2 cellular contexts compared by ENCODE assay signal in the genomic region with DNA sequence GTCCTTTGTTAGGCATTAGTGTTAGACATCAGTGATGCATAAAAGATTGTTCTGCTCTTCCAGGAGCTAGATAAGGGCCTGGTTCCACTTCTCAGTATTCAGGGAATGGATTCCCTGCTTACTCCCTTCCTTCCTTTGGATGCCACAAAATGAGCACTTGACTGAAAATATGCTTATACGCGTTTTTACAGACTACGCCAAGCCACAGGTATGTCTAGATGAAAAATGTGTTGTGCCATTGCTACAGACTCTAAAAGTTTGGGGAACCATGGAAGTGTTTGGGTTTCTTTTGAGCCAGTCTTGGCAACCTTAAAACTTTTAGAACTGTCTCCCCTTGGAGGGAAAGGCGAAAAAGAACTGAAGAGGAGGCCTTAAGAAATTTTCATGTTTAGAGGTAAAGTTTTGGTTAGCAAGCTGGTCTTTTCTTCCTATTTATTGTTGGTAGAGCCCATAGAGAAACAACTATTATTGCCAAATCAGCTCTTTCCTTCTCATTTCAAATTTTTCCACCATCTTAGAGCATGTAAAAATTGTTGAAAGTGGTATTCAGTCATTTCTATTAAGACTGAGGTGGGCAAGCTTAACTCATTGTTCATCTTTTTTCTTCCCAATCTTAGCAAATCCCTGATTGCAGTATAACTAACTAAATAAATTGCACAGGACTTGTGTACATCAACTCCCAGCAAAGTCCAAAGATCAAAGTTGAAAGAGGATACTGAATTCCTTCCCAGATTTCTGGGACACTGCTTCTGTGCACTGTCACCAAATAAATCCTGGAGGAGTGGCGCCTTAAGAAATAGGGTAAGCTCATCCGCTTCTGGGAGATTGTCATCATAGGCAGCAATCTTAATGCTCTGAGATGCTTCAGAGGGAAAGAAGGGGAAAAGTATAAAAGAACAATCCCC.
TF ChIP-seq lines count a peak whose summit lies in the region.

No MANE protein-coding gene starts in this region.

TF ChIP-seq in A549, 52 proteins besides CTCF, POLR2A, EP300 and RAD21 (continued from another document):
- TF ChIP-seq EHF (CRISPR knock-in tag; IDR thresholded peaks at IDR 0.05), result no peak
- no peak for TF ChIP-seq ZFP36 (IDR thresholded peaks at IDR 0.05; ENCODE audit: borderline replicate concordance, partially characterized antibody)
- TF ChIP-seq HOXA7 (CRISPR knock-in tag; IDR thresholded peaks at IDR 0.05), result no peak
- TF ChIP-seq, protein P1, sequence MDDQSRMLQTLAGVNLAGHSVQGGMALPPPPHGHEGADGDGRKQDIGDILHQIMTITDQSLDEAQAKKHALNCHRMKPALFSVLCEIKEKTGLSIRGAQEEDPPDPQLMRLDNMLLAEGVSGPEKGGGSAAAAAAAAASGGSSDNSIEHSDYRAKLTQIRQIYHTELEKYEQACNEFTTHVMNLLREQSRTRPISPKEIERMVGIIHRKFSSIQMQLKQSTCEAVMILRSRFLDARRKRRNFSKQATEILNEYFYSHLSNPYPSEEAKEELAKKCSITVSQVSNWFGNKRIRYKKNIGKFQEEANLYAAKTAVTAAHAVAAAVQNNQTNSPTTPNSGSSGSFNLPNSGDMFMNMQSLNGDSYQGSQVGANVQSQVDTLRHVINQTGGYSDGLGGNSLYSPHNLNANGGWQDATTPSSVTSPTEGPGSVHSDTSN (IDR thresholded peaks at IDR 0.05), result no peak
- no peak for TF ChIP-seq RCOR1 (IDR thresholded peaks at IDR 0.05; ENCODE audit: low read depth, low read length)
- TF ChIP-seq, protein P2, sequence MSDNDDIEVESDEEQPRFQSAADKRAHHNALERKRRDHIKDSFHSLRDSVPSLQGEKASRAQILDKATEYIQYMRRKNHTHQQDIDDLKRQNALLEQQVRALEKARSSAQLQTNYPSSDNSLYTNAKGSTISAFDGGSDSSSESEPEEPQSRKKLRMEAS (IDR thresholded peaks at IDR 0.05), result no peak
- no peak for TF ChIP-seq FOSB (CRISPR knock-in tag; IDR thresholded peaks at IDR 0.05)
- TF ChIP-seq, protein P3, sequence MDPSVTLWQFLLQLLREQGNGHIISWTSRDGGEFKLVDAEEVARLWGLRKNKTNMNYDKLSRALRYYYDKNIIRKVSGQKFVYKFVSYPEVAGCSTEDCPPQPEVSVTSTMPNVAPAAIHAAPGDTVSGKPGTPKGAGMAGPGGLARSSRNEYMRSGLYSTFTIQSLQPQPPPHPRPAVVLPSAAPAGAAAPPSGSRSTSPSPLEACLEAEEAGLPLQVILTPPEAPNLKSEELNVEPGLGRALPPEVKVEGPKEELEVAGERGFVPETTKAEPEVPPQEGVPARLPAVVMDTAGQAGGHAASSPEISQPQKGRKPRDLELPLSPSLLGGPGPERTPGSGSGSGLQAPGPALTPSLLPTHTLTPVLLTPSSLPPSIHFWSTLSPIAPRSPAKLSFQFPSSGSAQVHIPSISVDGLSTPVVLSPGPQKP (IDR thresholded peaks at IDR 0.05; ENCODE audit: low read depth, low read length), result no peak
- no peak for TF ChIP-seq TP53 (CRISPR knock-in tag; IDR thresholded peaks at IDR 0.05)
- TF ChIP-seq, protein P4, sequence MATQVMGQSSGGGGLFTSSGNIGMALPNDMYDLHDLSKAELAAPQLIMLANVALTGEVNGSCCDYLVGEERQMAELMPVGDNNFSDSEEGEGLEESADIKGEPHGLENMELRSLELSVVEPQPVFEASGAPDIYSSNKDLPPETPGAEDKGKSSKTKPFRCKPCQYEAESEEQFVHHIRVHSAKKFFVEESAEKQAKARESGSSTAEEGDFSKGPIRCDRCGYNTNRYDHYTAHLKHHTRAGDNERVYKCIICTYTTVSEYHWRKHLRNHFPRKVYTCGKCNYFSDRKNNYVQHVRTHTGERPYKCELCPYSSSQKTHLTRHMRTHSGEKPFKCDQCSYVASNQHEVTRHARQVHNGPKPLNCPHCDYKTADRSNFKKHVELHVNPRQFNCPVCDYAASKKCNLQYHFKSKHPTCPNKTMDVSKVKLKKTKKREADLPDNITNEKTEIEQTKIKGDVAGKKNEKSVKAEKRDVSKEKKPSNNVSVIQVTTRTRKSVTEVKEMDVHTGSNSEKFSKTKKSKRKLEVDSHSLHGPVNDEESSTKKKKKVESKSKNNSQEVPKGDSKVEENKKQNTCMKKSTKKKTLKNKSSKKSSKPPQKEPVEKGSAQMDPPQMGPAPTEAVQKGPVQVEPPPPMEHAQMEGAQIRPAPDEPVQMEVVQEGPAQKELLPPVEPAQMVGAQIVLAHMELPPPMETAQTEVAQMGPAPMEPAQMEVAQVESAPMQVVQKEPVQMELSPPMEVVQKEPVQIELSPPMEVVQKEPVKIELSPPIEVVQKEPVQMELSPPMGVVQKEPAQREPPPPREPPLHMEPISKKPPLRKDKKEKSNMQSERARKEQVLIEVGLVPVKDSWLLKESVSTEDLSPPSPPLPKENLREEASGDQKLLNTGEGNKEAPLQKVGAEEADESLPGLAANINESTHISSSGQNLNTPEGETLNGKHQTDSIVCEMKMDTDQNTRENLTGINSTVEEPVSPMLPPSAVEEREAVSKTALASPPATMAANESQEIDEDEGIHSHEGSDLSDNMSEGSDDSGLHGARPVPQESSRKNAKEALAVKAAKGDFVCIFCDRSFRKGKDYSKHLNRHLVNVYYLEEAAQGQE (IDR thresholded peaks at IDR 0.05), result no peak
- TF ChIP-seq KDM5A (IDR thresholded peaks at IDR 0.05), result no peak

TF ChIP-seq in HEK293T, 16 proteins besides CTCF, POLR2A, EP300 and RAD21 (continued from another document):
- TF ChIP-seq TARDBP (IDR thresholded peaks at IDR 0.05) (no peak), FOXM1 (IDR thresholded peaks at IDR 0.05; ENCODE audit: borderline replicate concordance) (no peak), L3MBTL2 (conservative IDR thresholded peaks at IDR 0.05) (no peak), NFRKB (IDR thresholded peaks at IDR 0.05) (no peak), ELF4 (IDR thresholded peaks at IDR 0.05) (no peak), FOXA1 (IDR thresholded peaks at IDR 0.05) (no peak)
